1 cellular context compared by ENCODE assay signal in genomic region chr12:64403708-64404469, GRCh38.
TF ChIP-seq lines count a peak whose summit lies in the region.

XPOT (plus strand) TSS chr12:64404392; CDS start chr12:64410036, 5,644 bp downstream.

TF ChIP-seq in HepG2, 621 proteins besides CTCF, POLR2A, EP300 and RAD21 (continued from another document and continues in another):
- peak; percentile 30; the same call in 1 of the 2 replicates for TF ChIP-seq MIER3 (CRISPR knock-in tag; IDR thresholded peaks at IDR 0.05; ENCODE audit: borderline replicate concordance)
- no peak for TF ChIP-seq ZNF484 (CRISPR knock-in tag; IDR thresholded peaks at IDR 0.05; ENCODE audit: borderline replicate concordance, low read depth)
- no peak for TF ChIP-seq ZNF296 (CRISPR knock-in tag; conservative IDR thresholded peaks at IDR 0.05)
- TF ChIP-seq HOXA9 (CRISPR knock-in tag; IDR thresholded peaks at IDR 0.05; ENCODE audit: borderline replicate concordance), result no peak
- no peak for TF ChIP-seq ARNT2 (CRISPR knock-in tag; IDR thresholded peaks at IDR 0.05; ENCODE audit: low read depth)
- TF ChIP-seq ZNF326 (CRISPR knock-in tag; IDR thresholded peaks at IDR 0.05; ENCODE audit: borderline replicate concordance), result no peak
- TF ChIP-seq PCBP1 (IDR thresholded peaks at IDR 0.05; ENCODE audit: borderline replicate concordance, low read depth, low read length), result no peak
- TF ChIP-seq ZGPAT (CRISPR knock-in tag; IDR thresholded peaks at IDR 0.05), result no peak
- TF ChIP-seq PHB2 (IDR thresholded peaks at IDR 0.05; ENCODE audit: partially characterized antibody), result no peak
- TF ChIP-seq MLX (CRISPR knock-in tag; IDR thresholded peaks at IDR 0.05), result no peak
- TF ChIP-seq NKX3-1 (CRISPR knock-in tag; IDR thresholded peaks at IDR 0.05), result no peak
- TF ChIP-seq TOE1 (CRISPR knock-in tag; IDR thresholded peaks at IDR 0.05), result no peak; the same call in 1 of the 2 replicates
- TF ChIP-seq ZBTB26 (CRISPR knock-in tag; IDR thresholded peaks at IDR 0.05; ENCODE audit: borderline replicate concordance), result no peak; the same call in 1 of the 2 replicates
- no peak for TF ChIP-seq ARID5B (CRISPR knock-in tag; IDR thresholded peaks at IDR 0.05)
- TF ChIP-seq GATA4 (IDR thresholded peaks at IDR 0.05; ENCODE audit: borderline replicate concordance, low read depth), result no peak
- peak in 1 of 2 experiments; percentile 36; a peak in 1 of 4 replicates for TF ChIP-seq KLF16 (CRISPR knock-in tag; IDR thresholded peaks at IDR 0.05)
- no peak for TF ChIP-seq ZNF724P (CRISPR knock-in tag; IDR thresholded peaks at IDR 0.05; ENCODE audit: borderline replicate concordance)
- no peak for TF ChIP-seq HMGXB3 (CRISPR knock-in tag; IDR thresholded peaks at IDR 0.05; ENCODE audit: borderline replicate concordance)
- TF ChIP-seq KLF9 (CRISPR knock-in tag; IDR thresholded peaks at IDR 0.05; ENCODE audit: low read depth), result no peak
- no peak for TF ChIP-seq ATF3 (CRISPR knock-in tag; IDR thresholded peaks at IDR 0.05)
- TF ChIP-seq LCORL (IDR thresholded peaks at IDR 0.05), result no peak
- no peak for TF ChIP-seq LCORL (CRISPR knock-in tag; IDR thresholded peaks at IDR 0.05)
- no peak for TF ChIP-seq CENPX (CRISPR knock-in tag; IDR thresholded peaks at IDR 0.05)
- TF ChIP-seq RNF219 (CRISPR knock-in tag; IDR thresholded peaks at IDR 0.05), result no peak
- TF ChIP-seq ZNF337 (CRISPR knock-in tag; IDR thresholded peaks at IDR 0.05; ENCODE audit: borderline replicate concordance, low read depth), result no peak
- no peak for TF ChIP-seq YEATS4 (CRISPR knock-in tag; IDR thresholded peaks at IDR 0.05; ENCODE audit: borderline replicate concordance)
- TF ChIP-seq ZNF124 (CRISPR knock-in tag; IDR thresholded peaks at IDR 0.05), result no peak
- no peak for TF ChIP-seq PHF5A (CRISPR knock-in tag; IDR thresholded peaks at IDR 0.05; ENCODE audit: low read depth, unreplicated experiment)
- no peak for TF ChIP-seq RBM22 (optimal IDR thresholded peaks at IDR 0.05; ENCODE audit: low read length)
- TF ChIP-seq RFXAP (CRISPR knock-in tag; IDR thresholded peaks at IDR 0.05; ENCODE audit: borderline replicate concordance), result no peak
- TF ChIP-seq GABPB1 (CRISPR knock-in tag; IDR thresholded peaks at IDR 0.05), result peak; percentile 93
- TF ChIP-seq RARA (CRISPR knock-in tag; IDR thresholded peaks at IDR 0.05), result no peak; the same call in 1 of the 2 replicates
- TF ChIP-seq HNF4G (IDR thresholded peaks at IDR 0.05; ENCODE audit: borderline replicate concordance, low read depth, low read length), result no peak
- TF ChIP-seq HNF4G (CRISPR knock-in tag; IDR thresholded peaks at IDR 0.05; ENCODE audit: borderline replicate concordance, low read depth), result no peak
- no peak for TF ChIP-seq ZNF232 (CRISPR knock-in tag; IDR thresholded peaks at IDR 0.05; ENCODE audit: borderline replicate concordance)
- TF ChIP-seq ZNF800 (CRISPR knock-in tag; IDR thresholded peaks at IDR 0.05), result no peak
- TF ChIP-seq ZNF350 (CRISPR knock-in tag; IDR thresholded peaks at IDR 0.05; ENCODE audit: borderline replicate concordance, low read depth), result no peak
- TF ChIP-seq IKZF5 (CRISPR knock-in tag; IDR thresholded peaks at IDR 0.05), result no peak
- TF ChIP-seq POLR2AphosphoS5 (IDR thresholded peaks at IDR 0.05; ENCODE audit: low read depth, low read length), result peak; percentile 91
- TF ChIP-seq ZSCAN5A (CRISPR knock-in tag; IDR thresholded peaks at IDR 0.05; ENCODE audit: borderline replicate concordance), result no peak
- no peak for TF ChIP-seq ONECUT2 (CRISPR knock-in tag; IDR thresholded peaks at IDR 0.05)
- no peak for TF ChIP-seq NFYC (CRISPR knock-in tag; IDR thresholded peaks at IDR 0.05)
